In genomic region chr10:112919721-112920120, GRCh38 we compare ENCODE assay signal across 1 cellular context.
TF ChIP-seq lines count a peak whose summit lies in the region.

No MANE protein-coding gene starts in this region.

TF ChIP-seq in IMR-90, 13 proteins besides CTCF, POLR2A, EP300 and RAD21:
- TF ChIP-seq FOS (IDR thresholded peaks at IDR 0.05; ENCODE audit: low read depth, low read length) (peak; percentile 53; the same call in 1 of the 2 replicates), CEBPB (IDR thresholded peaks at IDR 0.05; ENCODE audit: low read depth, low read length) (peak; percentile 54; the same call in 1 of the 2 replicates), MAFK (IDR thresholded peaks at IDR 0.05; ENCODE audit: low read depth, low read length) (0 out of 2 replicates have a peak, but pooled peaks have one; percentile 11), BHLHE40 (IDR thresholded peaks at IDR 0.05; ENCODE audit: low read depth, low read length) (no peak)
